ENCODE assay signal across 8 cellular contexts in genomic region chr16:14070555-14070876, GRCh38. TPM values are rescaled to one million over a fixed set of nuclear protein-coding genes. Genes with fewer than 3 reads are reported as not detected.
DNase-seq lines count a peak whose midpoint lies in the region; FAIRE-seq and TF ChIP-seq lines count a peak whose summit lies in the region.

No MANE protein-coding gene starts in this region.

- DNase-seq in BE2C = no peak
- no peak for DNase-seq in H7
- no peak for DNase-seq in activated T-helper 2 cell treated with anti-CD3 and anti-CD28 coated beads, Interferon-gamma antibody, Interleukin-2, Interleukin-4, amounts not matched to agents 10 μg/mL and 5 μg/mL and 100 μg/mL, durations not matched to agents 14 hours and 24 hours and 36 hours (ENCODE audit: low spot score)
- no peak for DNase-seq in kidney epithelial cell (ENCODE audit: low read depth)
- no peak for DNase-seq in thyroid gland
- DNase-seq in RCC 7860 (ENCODE audit: low spot score) = no peak
- DNase-seq in NCI-H2107 (lab: John Stamatoyannopoulos, UW) = no peak
- DNase-seq in stimulated activated naive CD4-positive, alpha-beta T cell treated with Interleukin-2 at 50 U/mL for 16 hours (lab: John Stamatoyannopoulos, UW) = no peak

- no peaks in the 10 kb centered on the region for H3K4me1 ChIP-seq in BE2C
- peaks cover 0 to 15% of the 10 kb centered on the region in 2 donors for H3K4me1 ChIP-seq in thyroid gland

- no peaks in the 10 kb centered on the region for H3K9me3 Mint-ChIP-seq in activated T-helper 2 cell treated with anti-CD3 and anti-CD28 coated beads, Interferon-gamma antibody, Interleukin-2, Interleukin-4, amounts not matched to agents 10 μg/mL and 5 μg/mL and 100 μg/mL, durations not matched to agents 14 hours and 24 hours and 36 hours

- H3K27me3 ChIP-seq in BE2C (no peaks in the 10 kb centered on the region), H7 (ENCODE audit: control insufficient read depth, insufficient read depth, low read length) (no peaks in the 10 kb centered on the region), kidney epithelial cell (ENCODE audit: control insufficient read depth, insufficient read depth, low read length) (no peaks in the 10 kb centered on the region), thyroid gland (no peaks in the 10 kb centered on the region)

- H3K36me3 ChIP-seq in BE2C (no peaks in the 10 kb centered on the region), H7 (replicated peaks; ENCODE audit: control insufficient read depth, insufficient read depth, low read length) (no peaks in the 10 kb centered on the region), kidney epithelial cell (ENCODE audit: control insufficient read depth, insufficient read depth, low read length) (no peaks in the 10 kb centered on the region), thyroid gland (no peaks in the 10 kb centered on the region)

- H3K27me3 Mint-ChIP-seq in activated T-helper 2 cell treated with anti-CD3 and anti-CD28 coated beads, Interferon-gamma antibody, Interleukin-2, Interleukin-4, amounts not matched to agents 10 μg/mL and 5 μg/mL and 100 μg/mL, durations not matched to agents 14 hours and 24 hours and 36 hours (ENCODE audit: low read depth) = peaks cover 2% of the 10 kb centered on the region

- H3K4me1 Mint-ChIP-seq in activated T-helper 2 cell treated with anti-CD3 and anti-CD28 coated beads, Interferon-gamma antibody, Interleukin-2, Interleukin-4, amounts not matched to agents 10 μg/mL and 5 μg/mL and 100 μg/mL, durations not matched to agents 14 hours and 24 hours and 36 hours (ENCODE audit: low read depth) = peaks cover 9% of the 10 kb centered on the region

- FAIRE-seq in RCC 7860 (lab: Jason Lieb, UNC) = no peak

- TF ChIP-seq CTCF in BE2C (IDR thresholded peaks at IDR 0.05; ENCODE audit: low read depth, low read length) (no peak), kidney epithelial cell (IDR thresholded peaks at IDR 0.05; ENCODE audit: insufficient read depth, low read length, poor library complexity, severe bottlenecking) (no peak), thyroid gland (IDR thresholded peaks at IDR 0.05) (no peak)

- no peaks in the 10 kb centered on the region for H3K9me3 ChIP-seq in BE2C
- H3K9me3 ChIP-seq in thyroid gland = no peaks in the 10 kb centered on the region

- no peak for TF ChIP-seq POLR2A in thyroid gland (IDR thresholded peaks at IDR 0.05)

- 22 to 29% methylated on average over 4 of the region's 4 CpGs for WGBS in thyroid gland, 2 donors

- peak overlapping the region; percentile 72 for H3K27ac Mint-ChIP-seq in activated T-helper 2 cell treated with anti-CD3 and anti-CD28 coated beads, Interferon-gamma antibody, Interleukin-2, Interleukin-4, amounts not matched to agents 10 μg/mL and 5 μg/mL and 100 μg/mL, durations not matched to agents 14 hours and 24 hours and 36 hours

- H3K4me3 ChIP-seq in BE2C (ENCODE audit: low read depth, low read length) (peak overlapping the region; percentile 84), H7 (ENCODE audit: insufficient read depth, low read depth, low read length) (peak overlapping the region; percentile 74), kidney epithelial cell (ENCODE audit: low read depth, low read length) (peak overlapping the region; percentile 93), thyroid gland (replicated peaks in 1 of 3) (peak overlapping the region; percentile 18 to 94 (median 58))

- intact Hi-C loops in activated T-helper 2 cell treated with anti-CD3 and anti-CD28 coated beads, Interferon-gamma antibody, Interleukin-2, Interleukin-4, amounts not matched to agents 10 μg/mL and 5 μg/mL and 100 μg/mL, durations not matched to agents 14 hours and 24 hours and 36 hours (cut with micrococcal nuclease) = loop anchor here (5.0 kb wide), 2 partner anchors 148 to 217 kb away; partner anchors contain the start of gene ERCC4
- intact Hi-C loops in thyroid gland (cut with DNase I) = no loop called here

- no peaks in the 10 kb centered on the region for H3K36me3 Mint-ChIP-seq in activated T-helper 2 cell treated with anti-CD3 and anti-CD28 coated beads, Interferon-gamma antibody, Interleukin-2, Interleukin-4, amounts not matched to agents 10 μg/mL and 5 μg/mL and 100 μg/mL, durations not matched to agents 14 hours and 24 hours and 36 hours (ENCODE audit: low read depth)

- H3K4me3 Mint-ChIP-seq in activated T-helper 2 cell treated with anti-CD3 and anti-CD28 coated beads, Interferon-gamma antibody, Interleukin-2, Interleukin-4, amounts not matched to agents 10 μg/mL and 5 μg/mL and 100 μg/mL, durations not matched to agents 14 hours and 24 hours and 36 hours (ENCODE audit: low read depth) = peak overlapping the region; percentile 85

- peak overlapping the region; percentile 90 to 95 (median 92) for H3K27ac ChIP-seq in thyroid gland

RNA-seq across cellular contexts. Expression of gene MRTFB, which starts 0.6 kb away (rescaled TPM):
- polyA plus RNA-seq in BE2C (2012; ENCODE audit: insufficient read depth, insufficient read length, low read depth) = 8.7 TPM
- 4.5 and 5.7 TPM in 2 replicates for total RNA-seq in H7 (2014; rRNA removed; shearing (Covaris generic))
- total RNA-seq in activated T-helper 2 cell treated with anti-CD3 and anti-CD28 coated beads, Interferon-gamma antibody, Interleukin-2, Interleukin-4, amounts not matched to agents 10 μg/mL and 5 μg/mL and 100 μg/mL, durations not matched to agents 14 hours and 24 hours and 36 hours = 13.7 and 14.6 TPM in 2 replicates
- total RNA-seq in kidney epithelial cell (15.8 and 20.1 TPM in 2 replicates), thyroid gland (100 to 1,000 TPM in 1 of 4 donors, 10 to 100 TPM in 3; 51.2 to 131 (median 74.0) TPM)
